In the genomic region with DNA sequence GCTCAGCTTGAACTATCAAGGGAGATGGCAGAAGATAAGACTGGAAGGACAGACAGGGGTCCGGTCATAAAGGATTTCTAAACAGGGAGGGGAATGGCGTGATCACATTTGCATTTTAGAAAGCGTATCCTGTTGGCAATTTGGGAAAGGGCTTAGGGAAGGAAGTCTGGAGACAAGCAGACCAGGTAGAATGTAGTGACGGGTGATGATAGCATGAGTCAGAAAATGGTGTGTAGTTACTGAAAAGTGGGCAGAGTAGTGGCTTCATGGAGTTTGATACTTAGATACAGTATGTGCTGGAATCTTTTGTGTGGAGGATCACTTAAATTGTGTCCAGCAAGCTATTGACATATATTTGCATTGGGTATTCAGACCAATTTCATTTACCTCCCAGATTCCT, we compare ENCODE assay signal across 23 cellular contexts.
"Had no signal": no experiment of that assay in that cellular context is flagged by ENCODE, and none has a peak within 500 bp of the region (broad histone marks: within the 10 kb centered on the region; RNA-seq: fewer than 3 reads in every experiment).

No MANE protein-coding gene starts in this region.

- H3K9me3 ChIP-seq: gastrocnemius medialis, heart right ventricle, left ventricle myocardium inferior, lower lobe of right lung, ovary, stomach, thoracic aorta, transverse colon had no signal

- H3K36me3 ChIP-seq: gastrocnemius medialis, heart right ventricle, left ventricle myocardium inferior, lower lobe of right lung, neural progenitor cell, ovary, stomach, thoracic aorta, transverse colon had no signal

- H3K27ac ChIP-seq: coronary artery, gastrocnemius medialis, heart right ventricle, left ventricle myocardium inferior, lower lobe of right lung, neural progenitor cell, ovary, stomach, thoracic aorta, transverse colon had no signal

- H3K4me1 Mint-ChIP-seq: endodermal cell had no signal

- H3K27ac Mint-ChIP-seq: endodermal cell; natural killer cell treated with Interleukin-12 subunit alpha and Interleukin-12 subunit beta and Interleukin-15 and Interleukin-18, amount 100 ng/mL, for 72 hours; neural progenitor cell had no signal

- ATAC-seq: gastrocnemius medialis; heart right ventricle; left cardiac atrium; lower lobe of right lung; natural killer cell treated with Interleukin-12 subunit alpha and Interleukin-12 subunit beta and Interleukin-15 and Interleukin-18, amount 100 ng/mL, for 72 hours; right cardiac atrium had no signal

- H3K4me3 ChIP-seq: coronary artery, gastrocnemius medialis, heart right ventricle, left ventricle myocardium inferior, lower lobe of right lung, neural progenitor cell, ovary, stomach, thoracic aorta, transverse colon had no signal

- DNase-seq: effector CD4-positive, alpha-beta T cell; endodermal cell; gastrocnemius medialis; heart right ventricle; hypothalamus; left cardiac atrium; left ventricle myocardium inferior; lower lobe of right lung; mesenchymal stem cell; midbrain; nucleus accumbens; ovary; right cardiac atrium; small intestine; stimulated activated CD4-positive, alpha-beta T cell treated with anti-CD3 and anti-CD28 coated beads, Interleukin-12 subunit alpha, Interleukin-12 subunit beta, amount 100 ng/mL, for 4 hours; stimulated activated naive CD4-positive, alpha-beta T cell; stomach; substantia nigra; transverse colon had no signal

- H3K4me3 Mint-ChIP-seq: endodermal cell; natural killer cell treated with Interleukin-12 subunit alpha and Interleukin-12 subunit beta and Interleukin-15 and Interleukin-18, amount 100 ng/mL, for 72 hours; neural progenitor cell had no signal

- H3K9me3 Mint-ChIP-seq: endodermal cell; natural killer cell treated with Interleukin-12 subunit alpha and Interleukin-12 subunit beta and Interleukin-15 and Interleukin-18, amount 100 ng/mL, for 72 hours; neural progenitor cell had no signal

- H3K4me1 ChIP-seq: gastrocnemius medialis, heart right ventricle, left ventricle myocardium inferior, lower lobe of right lung, neural progenitor cell, stomach, transverse colon had no signal

- H3K27me3 ChIP-seq: gastrocnemius medialis, neural progenitor cell, ovary, stomach, transverse colon had no signal

- H3K36me3 Mint-ChIP-seq: natural killer cell treated with Interleukin-12 subunit alpha and Interleukin-12 subunit beta and Interleukin-15 and Interleukin-18, amount 100 ng/mL, for 72 hours; neural progenitor cell had no signal
